In the genomic region with DNA sequence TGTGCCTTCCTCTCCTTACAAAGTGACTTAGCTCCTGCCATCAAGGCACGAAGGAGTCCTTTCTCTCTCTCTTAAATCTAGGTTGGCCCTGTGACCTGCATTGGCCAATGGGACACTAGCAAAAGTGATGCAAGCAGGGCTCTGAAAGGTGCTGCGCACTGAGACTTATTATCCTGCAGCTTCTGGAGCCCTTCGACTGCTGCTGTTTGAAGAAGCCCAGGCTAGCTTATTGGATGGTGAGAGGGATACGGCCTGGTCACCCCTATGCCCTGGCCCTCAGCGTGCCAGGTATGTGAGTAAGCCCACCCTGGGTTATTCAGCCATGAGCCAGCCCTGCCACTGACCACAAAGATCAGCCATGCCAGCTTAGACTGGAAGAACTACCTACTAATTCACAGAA, we compare ENCODE assay signal across 9 cellular contexts.
"Had no signal": no experiment of that assay in that cellular context is flagged by ENCODE, and none has a peak within 500 bp of the region (broad histone marks: within the 10 kb centered on the region; RNA-seq: fewer than 3 reads in every experiment).

No MANE protein-coding gene starts in this region.

- H3K4me3 Mint-ChIP-seq: GM23338, H9, HFFc6 had no signal

- H3K4me1 ChIP-seq: HAP-1 had no signal

- ATAC-seq: GM23338, HCT116 had no signal

- H3K9me3 ChIP-seq: HAP-1 had no signal

- H3K4me3 ChIP-seq: GM23248, GM23338, HAP-1 had no signal

- H3K27ac ChIP-seq: GM23248 had no signal

- H3K36me3 ChIP-seq: HAP-1 had no signal

- H3K27ac Mint-ChIP-seq: GM23338, H9, HFFc6 had no signal

- DNase-seq: GM23248, GOT3, H7, H9, HCEC 1CT, HFFc6 had no signal
